In the genomic region with DNA sequence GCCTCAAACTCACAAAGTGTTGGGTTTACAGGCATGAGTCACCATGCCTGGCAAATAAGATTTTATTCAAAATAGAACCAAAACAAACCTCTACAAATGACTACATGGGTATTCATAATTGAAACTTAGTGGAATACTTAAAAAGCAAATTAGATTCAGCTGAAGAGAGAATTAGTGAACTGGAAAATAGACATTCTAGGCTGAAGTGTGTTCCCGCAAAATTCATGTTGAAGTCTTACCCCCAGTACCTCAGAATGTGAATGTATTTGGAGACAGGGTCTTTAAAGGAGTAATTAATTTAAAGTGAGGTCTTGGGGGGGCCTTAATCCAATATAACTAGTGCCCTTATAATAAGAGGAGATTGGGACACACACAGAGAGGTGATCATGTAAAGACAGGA, we compare ENCODE assay signal across 23 cellular contexts.
DNase-seq lines count a peak whose midpoint lies in the region; ATAC-seq, FAIRE-seq and TF ChIP-seq lines count a peak whose summit lies in the region.
"Had no signal": no experiment of that assay in that cellular context is flagged by ENCODE, and none has a peak within 500 bp of the region (broad histone marks: within the 10 kb centered on the region; RNA-seq: fewer than 3 reads in every experiment).

No MANE protein-coding gene starts in this region.

- TF ChIP-seq CTCF in SK-N-SH (IDR thresholded peaks at IDR 0.05), result no peak
- no peak for TF ChIP-seq CTCF in A549 (IDR thresholded peaks at IDR 0.05)
- no peak for TF ChIP-seq CTCF in HEK293 (tag by site-specific recombination; IDR thresholded peaks at IDR 0.05)
- TF ChIP-seq CTCF in H1 (IDR thresholded peaks at IDR 0.05; ENCODE audit: control extremely low read depth in 1 of 3, insufficient read depth in 1 of 3, low read depth in 1 of 3, low read length in 3 of 3), result no peak

- TF ChIP-seq POLR2A in A549 (IDR thresholded peaks at IDR 0.05; ENCODE audit: low read length), result no peak
- TF ChIP-seq POLR2A in H1 (IDR thresholded peaks at IDR 0.05; ENCODE audit: control extremely low read depth in 1 of 2, low read depth in 2 of 2, low read length in 2 of 2), result no peak
- no peak for TF ChIP-seq POLR2A in GM12891 (IDR thresholded peaks at IDR 0.05; ENCODE audit: low read depth, low read length)

- H2AK5ac ChIP-seq in H1 (ENCODE audit: low read depth, low read length), result no peak overlapping the region

- H3K4ac ChIP-seq in H1 (replicated peaks; ENCODE audit: insufficient read length, low read depth, low read length), result no peak overlapping the region

- H3K27me3 ChIP-seq in SK-N-SH (ENCODE audit: insufficient read depth), result no peaks in the 10 kb centered on the region
- H3K27me3 ChIP-seq in H1 (replicated peaks in 1 of 4; ENCODE audit: control insufficient read depth in 3 of 4, extremely low read depth in 1 of 4, insufficient read depth in 3 of 4, low read length in 3 of 4), result no peaks in the 10 kb centered on the region

- H3K23ac ChIP-seq in H1 (ENCODE audit: insufficient read length), result no peak overlapping the region

- FAIRE-seq in A549 (lab: Jason Lieb, UNC) (no peak), H1 (lab: Jason Lieb, UNC) (no peak), GM12891 (lab: Jason Lieb, UNC) (no peak)
- FAIRE-seq: A204.1, G401.6, GM19239, H54 had no signal

- TF ChIP-seq EP300 in SK-N-SH (IDR thresholded peaks at IDR 0.05; ENCODE audit: borderline replicate concordance in 1 of 2, low read depth in 1 of 2, low read length in 1 of 2) (no peak), A549 (IDR thresholded peaks at IDR 0.05) (no peak), H1 (IDR thresholded peaks at IDR 0.05; ENCODE audit: borderline replicate concordance in 1 of 2, low read depth in 2 of 2, low read length in 2 of 2) (no peak)

- H2BK120ac ChIP-seq in H1 (replicated peaks; ENCODE audit: low read depth, low read length), result no peak overlapping the region

- H3F3A ChIP-seq in SK-N-SH (replicated peaks; ENCODE audit: insufficient read depth), result no peaks in the 10 kb centered on the region

- H4K91ac ChIP-seq in H1 (replicated peaks; ENCODE audit: insufficient read length, low read length), result no peak overlapping the region

- H3K9ac ChIP-seq in SK-N-SH (no peak overlapping the region), H1 (replicated peaks in 1 of 4; ENCODE audit: extremely low read depth in 1 of 4, low read depth in 3 of 4, low read length in 3 of 4) (no peak overlapping the region)

- no peaks in the 10 kb centered on the region for H3K79me1 ChIP-seq in H1 (ENCODE audit: low read depth, low read length)

- no peak overlapping the region for H2BK5ac ChIP-seq in H1 (ENCODE audit: low read depth, low read length)

- H3K36me3 ChIP-seq in SK-N-SH (replicated peaks in 1 of 2; ENCODE audit: control insufficient read depth in 1 of 2, insufficient read depth in 2 of 2, low read length in 1 of 2) (no peaks in the 10 kb centered on the region), HEK293 (ENCODE audit: control insufficient read depth in 2 of 2, insufficient read depth in 1 of 2, low read length in 2 of 2) (no peaks in the 10 kb centered on the region), H1 (ENCODE audit: control insufficient read depth in 2 of 4, insufficient read depth in 4 of 4, low read length in 3 of 4) (no peaks in the 10 kb centered on the region)
- H3K36me3 ChIP-seq: BE2C, HAP-1 had no signal

- no peak overlapping the region for H2BK15ac ChIP-seq in H1 (ENCODE audit: low read length)

- H3K79me2 ChIP-seq in SK-N-SH (ENCODE audit: insufficient read depth), result no peaks in the 10 kb centered on the region
- no peaks in the 10 kb centered on the region for H3K79me2 ChIP-seq in H1 (ENCODE audit: control insufficient read depth in 1 of 2, insufficient read depth in 2 of 2, low read length in 2 of 2)

- 89% methylated on average over 1 of the region's 1 CpG for WGBS in SK-N-SH (ENCODE audit: low lambda C conversion rate)
- WGBS in A549 (ENCODE audit: missing lambda C conversion rate), result 89% methylated on average over 1 of the region's 1 CpG
- WGBS in H1 (ENCODE audit: extremely low coverage in 1 of 2, insufficient coverage in 1 of 2, insufficient read length in 1 of 2, insufficient replicate concordance in 2 of 2, low coverage in 1 of 2, low lambda C conversion rate in 2 of 2, missing lambda C conversion rate in 1 of 2), 2 experiments, result 93% methylated on average over 1 of the region's 1 CpG; no CpG with 5 or more reads in 1 of the 2 experiments

- peaks cover 0 to 12% of the 10 kb centered on the region in 2 experiments; a peak in 1 of 4 replicates for H3K4me1 ChIP-seq in SK-N-SH (ENCODE audit: control insufficient read depth in 1 of 2, insufficient read depth in 2 of 2, low read depth in 1 of 2, low read length in 1 of 2)
- H3K4me1 ChIP-seq in A549, result peaks cover 7% of the 10 kb centered on the region
- no peaks in the 10 kb centered on the region for H3K4me1 ChIP-seq in HEK293 (ENCODE audit: control insufficient read depth, insufficient read depth, low read length)
- peaks cover 0 to 3% (median under 1%) of the 10 kb centered on the region in 4 experiments; a peak in 2 of 7 replicates for H3K4me1 ChIP-seq in H1 (replicated peaks in 1 of 4; ENCODE audit: control insufficient read depth in 3 of 4, insufficient read depth in 4 of 4, low read length in 3 of 4)
- H3K4me1 ChIP-seq: Caco-2, HAP-1 had no signal

- peaks cover 5% of the 10 kb centered on the region; the same call in 1 of the 2 replicates for H3K23me2 ChIP-seq in H1 (ENCODE audit: low read depth, low read length)

- CTCF ChIA-PET in SK-N-SH (lab: Yijun Ruan, JAX) (interaction anchor here (0.6 to 1.5 kb wide), 2 partner anchors 77 to 208 kb away, joined by 3 to 4 read pairs; no protein-coding TSS in a partner anchor), A549 (lab: Yijun Ruan, JAX) (interaction anchor here (0.8 to 8.4 kb wide), 5 partner anchors 19 to 211 kb away, joined by 3 to 116 read pairs (median 6); no protein-coding TSS in a partner anchor), HEK293 (lab: Yijun Ruan, JAX) (interaction anchor here (0.7 kb wide), 1 partner anchor 170 kb away, joined by 3 read pairs; no protein-coding TSS in a partner anchor), H1 (lab: Charles Lee; ENCODE audit: partially characterized antibody) (interaction anchor here (0.6 to 0.7 kb wide), 2 partner anchors 523 to 1213 kb away, joined by 3 to 5 read pairs; no protein-coding TSS in a partner anchor)

- no peak overlapping the region for H3K27ac ChIP-seq in SK-N-SH (ENCODE audit: low read depth in 2 of 2, low read length in 1 of 2)
- H3K27ac ChIP-seq in A549, result no peak overlapping the region
- H3K27ac ChIP-seq in HEK293 (ENCODE audit: extremely low read depth, low read depth, low read length), result no peak overlapping the region
- H3K27ac ChIP-seq in H1 (ENCODE audit: low read depth, low read length), result no peak overlapping the region
- H3K27ac ChIP-seq: 22Rv1, C4-2B had no signal

- POLR2A ChIA-PET in SK-N-SH (lab: Yijun Ruan, JAX), result no interaction called here
- POLR2A ChIA-PET in A549 (lab: Yijun Ruan, JAX), result no interaction called here
- POLR2A ChIA-PET in HEK293 (lab: Yijun Ruan, JAX), result no interaction called here
- POLR2A ChIA-PET in H1 (lab: Charles Lee; ENCODE audit: partially characterized antibody), result no interaction called here

- H3K4me2 ChIP-seq in SK-N-SH (no peak overlapping the region), A549 (no peak overlapping the region), H1 (ENCODE audit: insufficient read depth in 1 of 2, low read depth in 2 of 2, low read length in 2 of 2) (no peak overlapping the region)
- H3K4me2 ChIP-seq: GM23338 had no signal

- no peaks in the 10 kb centered on the region for H4K20me1 ChIP-seq in SK-N-SH (ENCODE audit: insufficient read depth)
- H4K20me1 ChIP-seq in H1 (replicated peaks in 1 of 2; ENCODE audit: control insufficient read depth in 1 of 2, insufficient read depth in 2 of 2, low read length in 2 of 2), result no peaks in the 10 kb centered on the region

- no peak overlapping the region for H3K18ac ChIP-seq in H1 (ENCODE audit: extremely low read depth, low read length)

- no peak for DNase-seq in SK-N-SH
- no peak for DNase-seq in A549 (ENCODE audit: low read depth in 1 of 2, low spot score in 1 of 2)
- no peak for DNase-seq in H1 (ENCODE audit: low read depth in 1 of 2, low spot score in 2 of 2)
- no peak for DNase-seq in GM12891 (ENCODE audit: insufficient read length, low spot score)
- DNase-seq: AML-193; BE2C; Caco-2; CD4-positive, CD25-positive, alpha-beta regulatory T cell; CD8-positive, alpha-beta T cell; DMS153; DND-41 had no signal

- ATAC-seq in SK-N-SH treated with all-trans-retinoic acid at 6 μM for 48 hours, result no peak
- ATAC-seq in A549, result no peak
- no peak for ATAC-seq in GM21576 (IDR thresholded peaks at IDR 0.05; ENCODE audit: unreplicated experiment)
- no peak for ATAC-seq in HG03439 (IDR thresholded peaks at IDR 0.05; ENCODE audit: unreplicated experiment)
- ATAC-seq: CD8-positive, alpha-beta T cell; GM23338 had no signal

- no peak overlapping the region for H2AFZ ChIP-seq in SK-N-SH (ENCODE audit: low read depth)
- no peak overlapping the region for H2AFZ ChIP-seq in H1 (ENCODE audit: low read length)
- H2AFZ ChIP-seq: GM23338 had no signal

- no peak overlapping the region for H2BK12ac ChIP-seq in H1 (ENCODE audit: low read depth, low read length)

- no peak overlapping the region for H2BK20ac ChIP-seq in H1 (ENCODE audit: low read length)

- H4K8ac ChIP-seq in H1 (ENCODE audit: extremely low read depth, insufficient read depth, low read length), result no peak overlapping the region

- H3K14ac ChIP-seq in H1 (ENCODE audit: insufficient read length), result no peak overlapping the region

- no peak overlapping the region for H3K56ac ChIP-seq in H1 (replicated peaks; ENCODE audit: insufficient read length, low read depth, low read length)

- no peak for TF ChIP-seq RAD21 in SK-N-SH (IDR thresholded peaks at IDR 0.05; ENCODE audit: low read length)
- TF ChIP-seq RAD21 in A549 (conservative IDR thresholded peaks at IDR 0.05 in 1 of 2, IDR thresholded peaks at IDR 0.05 in 1 of 2), result no peak
- no peak for TF ChIP-seq RAD21 in H1 (IDR thresholded peaks at IDR 0.05 in 1 of 2, conservative IDR thresholded peaks at IDR 0.05 in 1 of 2; ENCODE audit: low read depth in 2 of 2, low read length in 2 of 2)

- H3K9me2 ChIP-seq in SK-N-SH, result no peaks in the 10 kb centered on the region

- H3K4me3 ChIP-seq in SK-N-SH (ENCODE audit: low read depth in 2 of 2, low read length in 1 of 2) (no peak overlapping the region), A549 (no peak overlapping the region), HEK293 (ENCODE audit: low read depth, low read length) (no peak overlapping the region), H1 (ENCODE audit: extremely low read depth in 1 of 4, insufficient read depth in 2 of 4, low read depth in 3 of 4, low read length in 4 of 4) (no peak overlapping the region)
- H3K4me3 ChIP-seq: GM23338, HAP-1 had no signal

- H4K5ac ChIP-seq in H1 (ENCODE audit: insufficient read length, low read depth, low read length), result no peak overlapping the region

- H3K9me3 ChIP-seq in SK-N-SH (no peaks in the 10 kb centered on the region), A549 (peaks cover 14% of the 10 kb centered on the region), HEK293 (ENCODE audit: control insufficient read depth, insufficient read depth, low read depth, low read length) (no peaks in the 10 kb centered on the region), H1 (ENCODE audit: insufficient read depth in 2 of 2, low read depth in 1 of 2, low read length in 1 of 2) (peaks cover 10 to 24% of the 10 kb centered on the region in 2 experiments)
- H3K9me3 ChIP-seq: BE2C, HAP-1 had no signal

TF ChIP-seq in H1, 55 proteins besides CTCF, POLR2A, EP300 and RAD21 (continues in another document):
- TF ChIP-seq MAFK (IDR thresholded peaks at IDR 0.05; ENCODE audit: low read depth, low read length), result no peak
